In genomic region chr3:192188218-192188835, GRCh38 we compare ENCODE assay signal across 8 cellular contexts.
DNase-seq lines count a peak whose midpoint lies in the region; ATAC-seq, FAIRE-seq and TF ChIP-seq lines count a peak whose summit lies in the region.

No MANE protein-coding gene starts in this region.

- H3K9me2 ChIP-seq in MM.1S (replicated peaks; ENCODE audit: insufficient read depth, low read length): no peaks in the 10 kb centered on the region

- H4K20me1 ChIP-seq in MM.1S (ENCODE audit: insufficient read depth, low read length): no peaks in the 10 kb centered on the region

- no peaks in the 10 kb centered on the region for H3K79me2 ChIP-seq in MM.1S (ENCODE audit: low read length)

- 9% methylated on average over 7 of the region's 7 CpGs for WGBS in A549 (ENCODE audit: missing lambda C conversion rate)

- CTCF ChIA-PET in A549 (lab: Yijun Ruan, JAX): interaction anchor here (0.7 to 3.3 kb wide), 2 partner anchors 256 to 276 kb away, joined by 3 to 21 read pairs; no protein-coding TSS in a partner anchor

- H3K27me3 ChIP-seq in MM.1S (replicated peaks; ENCODE audit: insufficient read depth, low read length): no peaks in the 10 kb centered on the region

- H3F3A ChIP-seq in MM.1S (ENCODE audit: insufficient read depth, low read length): no peaks in the 10 kb centered on the region

- TF ChIP-seq CTCF in A549 (IDR thresholded peaks at IDR 0.05): peak; percentile 57
- peak; percentile 63 for TF ChIP-seq CTCF in GM13976 (IDR thresholded peaks at IDR 0.05; ENCODE audit: borderline replicate concordance, control extremely low read depth, extremely low read depth, insufficient read depth, missing control alignments)
- TF ChIP-seq CTCF in MM.1S (IDR thresholded peaks at IDR 0.05; ENCODE audit: low read length): peak; percentile 97
- TF ChIP-seq CTCF in epithelial cell of esophagus (IDR thresholded peaks at IDR 0.05; ENCODE audit: insufficient read depth, low read depth, low read length, missing control alignments): peak; percentile 73

- H3K4me2 ChIP-seq in A549: peak overlapping the region; percentile 67
- H3K4me2 ChIP-seq in MM.1S (ENCODE audit: low read depth, low read length): peak overlapping the region; percentile 20

- H3K36me3 ChIP-seq in MM.1S (replicated peaks; ENCODE audit: insufficient read depth, low read length): no peaks in the 10 kb centered on the region

- H3K27ac ChIP-seq in A549 (no peak overlapping the region), MM.1S (ENCODE audit: low read length) (no peak overlapping the region)

- H3K4me3 ChIP-seq in A549 (no peak overlapping the region), MM.1S (ENCODE audit: low read length) (no peak overlapping the region), epithelial cell of esophagus (ENCODE audit: low read length) (no peak overlapping the region)

- H3K4me1 ChIP-seq in A549 (no peaks in the 10 kb centered on the region), MM.1S (ENCODE audit: low read length) (no peaks in the 10 kb centered on the region)

- ATAC-seq in A549: peak; percentile 62 to 86; a peak in 5 of 6 replicates
- ATAC-seq in HG02623 (IDR thresholded peaks at IDR 0.05; ENCODE audit: unreplicated experiment): peak; percentile 91

- no peak for FAIRE-seq in A549 (lab: Jason Lieb, UNC)

- TF ChIP-seq POLR2A in A549 (IDR thresholded peaks at IDR 0.05; ENCODE audit: low read length): no peak

- TF ChIP-seq EP300 in A549 (IDR thresholded peaks at IDR 0.05): no peak

- H3K9ac ChIP-seq in MM.1S (ENCODE audit: low read length): no peak overlapping the region

- no peak overlapping the region for H2AFZ ChIP-seq in MM.1S (ENCODE audit: low read length)

- POLR2A ChIA-PET in A549 (lab: Yijun Ruan, JAX): no interaction called here

- in situ Hi-C loops in GM13976 (cut with MboI; ENCODE audit: low sequenced_read_pairs, unreplicated experiment): no loop called here

- no peaks in the 10 kb centered on the region for H3K9me3 ChIP-seq in A549
- no peaks in the 10 kb centered on the region for H3K9me3 ChIP-seq in MM.1S (replicated peaks; ENCODE audit: insufficient read depth, low read length)

- peak; percentile 21 to 51 for DNase-seq in A549 (ENCODE audit: low read depth in 1 of 2, low spot score in 1 of 2)
- DNase-seq in GM13976 (ENCODE audit: low spot score): peak; percentile 62
- DNase-seq in MM.1S: peak; percentile 87
- peak in 3 of 5 donors; percentile 2 to 40 (median 13) for DNase-seq in T-helper 1 cell
- DNase-seq in epithelial cell of esophagus (ENCODE audit: low read depth): peak; percentile 65
- DNase-seq in non-pigmented ciliary epithelial cell (ENCODE audit: low read depth): peak; percentile 11
- DNase-seq in DMS79 treated with DMSO at 0.1 percent for 48 hours (lab: John Stamatoyannopoulos, UW): no peak

- peak; percentile 53 to 56; a peak in 4 of 5 replicates for TF ChIP-seq RAD21 in A549 (conservative IDR thresholded peaks at IDR 0.05 in 1 of 2, IDR thresholded peaks at IDR 0.05 in 1 of 2)

TF ChIP-seq in A549, 52 proteins besides CTCF, POLR2A, EP300 and RAD21:
- no peak for TF ChIP-seq JUN (IDR thresholded peaks at IDR 0.05)
- no peak for TF ChIP-seq RNF2 (IDR thresholded peaks at IDR 0.05; ENCODE audit: borderline replicate concordance, low read depth)
- no peak for TF ChIP-seq SREBF2 (IDR thresholded peaks at IDR 0.05)
- TF ChIP-seq JUNB (IDR thresholded peaks at IDR 0.05): no peak
- TF ChIP-seq KDM1A (IDR thresholded peaks at IDR 0.05; ENCODE audit: low read depth): no peak
- no peak for TF ChIP-seq MAX (IDR thresholded peaks at IDR 0.05)
- peak; percentile 60 for TF ChIP-seq SMC3 (IDR thresholded peaks at IDR 0.05)
